ENCODE assay signal across 20 cellular contexts in the genomic region with DNA sequence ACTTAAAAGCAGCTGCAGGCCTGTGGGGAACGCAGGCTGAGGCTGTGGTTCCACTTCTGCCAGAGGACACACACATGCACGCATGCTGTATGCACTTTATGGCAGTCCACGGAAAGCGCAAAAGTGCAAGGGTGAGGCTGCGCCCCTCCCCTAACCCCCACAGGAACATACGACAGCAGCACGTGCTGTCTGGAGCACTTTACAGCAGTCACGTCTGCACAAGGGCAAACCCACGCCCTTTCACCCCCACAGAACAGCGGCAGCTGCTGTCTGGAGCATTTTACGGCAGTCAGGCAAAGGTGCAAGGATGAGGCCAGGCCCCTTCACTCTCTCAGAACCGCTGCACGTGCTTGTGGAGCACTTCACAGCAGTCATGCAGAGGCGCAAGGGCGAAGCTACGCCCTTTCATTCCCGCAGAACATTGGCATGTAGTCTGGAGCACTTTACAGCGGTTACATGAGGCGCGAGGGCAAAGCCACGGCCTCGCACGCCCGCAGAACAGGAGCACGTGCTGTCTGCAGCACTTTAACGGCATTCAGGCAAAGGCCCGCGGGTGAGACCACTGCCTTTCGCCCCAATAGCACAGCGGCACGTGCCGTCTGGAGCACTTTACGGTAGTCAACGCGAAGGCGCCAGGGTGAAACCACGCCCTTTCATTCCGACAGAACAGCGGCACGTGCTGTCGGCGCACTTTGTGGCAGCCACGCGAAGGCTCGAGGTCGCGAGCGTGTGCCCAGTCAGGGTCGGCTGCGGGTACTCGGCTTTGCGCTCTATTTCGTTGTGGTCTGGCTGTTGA. TPM values are rescaled to one million over a fixed set of nuclear protein-coding genes. Genes with fewer than 3 reads are reported as not detected.
DNase-seq lines count a peak whose midpoint lies in the region; ATAC-seq and TF ChIP-seq lines count a peak whose summit lies in the region.
"Had no signal": no experiment of that assay in that cellular context is flagged by ENCODE, and none has a peak within 500 bp of the region (broad histone marks: within the 10 kb centered on the region; RNA-seq: fewer than 3 reads in every experiment).

Gene MPC1L (plus strand): TSS at position 688 of the 796 bp plus-strand sequence. CDS start 138 bp downstream, outside the sequence.

- H3K4me1 ChIP-seq in NT2/D1 (ENCODE audit: insufficient read depth, insufficient read length) (peaks cover 5% of the 10 kb centered on the region), colonic mucosa (no peaks in the 10 kb centered on the region), subcutaneous abdominal adipose tissue (ENCODE audit: control insufficient read depth in 5 of 5, insufficient read depth in 5 of 5, low read length in 5 of 5) (peaks cover 0 to 4% (median 0%) of the 10 kb centered on the region in 5 donors), SJCRH30 (no peaks in the 10 kb centered on the region)

- H3K36me3 ChIP-seq in NT2/D1 (ENCODE audit: insufficient read depth, insufficient read length, low read length) (peaks cover 7% of the 10 kb centered on the region), colonic mucosa (no peaks in the 10 kb centered on the region), subcutaneous abdominal adipose tissue (ENCODE audit: control insufficient read depth in 5 of 5, insufficient read depth in 5 of 5, low read length in 5 of 5) (peaks cover 4 to 7% (median 6%) of the 10 kb centered on the region in 5 donors), SJCRH30 (no peaks in the 10 kb centered on the region)

- no peak for TF ChIP-seq CTCF in colonic mucosa (IDR thresholded peaks at IDR 0.05)

- H3K27ac ChIP-seq in colonic mucosa (no peak within 1 kb of the TSS), subcutaneous abdominal adipose tissue (ENCODE audit: low read depth, low read length) (no peak within 1 kb of the TSS), SJCRH30 (no peak within 1 kb of the TSS)
- H3K27ac ChIP-seq: C4-2B, KMS-11 had no signal

- intact Hi-C loops in colonic mucosa (cut with DNase I): no loop called here

- DNase-seq in NT2/D1 (ENCODE audit: low read depth, low spot score): no peak
- DNase-seq in colonic mucosa: peak; percentile 23
- DNase-seq in left kidney (ENCODE audit: low read depth, low spot score): peak; percentile 5
- no peak for DNase-seq in SJCRH30
- DNase-seq in glomerular visceral epithelial cell (ENCODE audit: extremely low spot score): no peak
- no peak for DNase-seq in NCI-H510A (lab: John Stamatoyannopoulos, UW)
- DNase-seq: ACHN, MV-4-11, NCI-H1694 treated with DMSO at 0.1 percent for 48 hours, NCI-H226, NCI-H524 treated with DMSO at 0.1 percent for 48 hours, PC-3, SW 1271 had no signal

- H3K9ac ChIP-seq in NT2/D1 (ENCODE audit: insufficient read length, low read depth) (peak within 1 kb of the TSS; percentile 21), colonic mucosa (ENCODE audit: low read depth in 2 of 2, low read length in 2 of 2) (no peak within 1 kb of the TSS), subcutaneous abdominal adipose tissue (ENCODE audit: low read length in 5 of 5) (no peak within 1 kb of the TSS)
- H3K9ac ChIP-seq: KMS-11 had no signal

- no peaks in the 10 kb centered on the region for H3K9me3 ChIP-seq in NT2/D1 (ENCODE audit: insufficient read depth, low read length)
- H3K9me3 ChIP-seq in colonic mucosa: no peaks in the 10 kb centered on the region
- peaks cover 0 to 14% (median 9%) of the 10 kb centered on the region in 5 donors for H3K9me3 ChIP-seq in subcutaneous abdominal adipose tissue (ENCODE audit: control insufficient read depth in 5 of 5, low read length in 5 of 5)
- no peaks in the 10 kb centered on the region for H3K9me3 ChIP-seq in SJCRH30 (replicated peaks)

- no peak within 1 kb of the TSS for H3K4me3 ChIP-seq in NT2/D1 (ENCODE audit: insufficient read length, low read depth)
- no peak within 1 kb of the TSS for H3K4me3 ChIP-seq in colonic mucosa
- H3K4me3 ChIP-seq in subcutaneous abdominal adipose tissue (ENCODE audit: low read depth in 1 of 5, low read length in 5 of 5): peak within 1 kb of the TSS in 3 of 5 donors; percentile 3 to 51 (median 24)
- no peak within 1 kb of the TSS for H3K4me3 ChIP-seq in SJCRH30

- ATAC-seq in HG03159 (IDR thresholded peaks at IDR 0.05; ENCODE audit: unreplicated experiment): no peak
- ATAC-seq: HepG2, PC-3 had no signal

- H3K27me3 ChIP-seq in NT2/D1 (ENCODE audit: insufficient read depth, insufficient read length) (no peaks in the 10 kb centered on the region), colonic mucosa (no peaks in the 10 kb centered on the region), subcutaneous abdominal adipose tissue (ENCODE audit: control insufficient read depth in 5 of 5, insufficient read depth in 4 of 5, low read length in 5 of 5) (peaks cover 0 to 10% (median 8%) of the 10 kb centered on the region in 5 donors), SJCRH30 (no peaks in the 10 kb centered on the region)

RNA-seq across cellular contexts. Expression of gene MPC1L, which starts in this region (rescaled TPM):
- not detected for total RNA-seq in colonic mucosa
- total RNA-seq in SJCRH30 (2014; rRNA removed; shearing (Covaris generic)): not detected in 2 replicates
- total RNA-seq: H4, HepG2, PC-3, SK-MEL-5 had no signal

Comparison
In these comparisons a context has a peak if more than half of its experiments do, and no peak if none do; other contexts are left out.
1. Peak in DNase-seq in colonic mucosa; RNA of the gene not detected or under 1 TPM.
2. H3K4me3 ChIP-seq: peak in subcutaneous abdominal adipose tissue (3 of 5); none in NT2/D1 (single experiment), colonic mucosa (single experiment) and SJCRH30 (single experiment).